11 cellular contexts compared by ENCODE assay signal in the genomic region with DNA sequence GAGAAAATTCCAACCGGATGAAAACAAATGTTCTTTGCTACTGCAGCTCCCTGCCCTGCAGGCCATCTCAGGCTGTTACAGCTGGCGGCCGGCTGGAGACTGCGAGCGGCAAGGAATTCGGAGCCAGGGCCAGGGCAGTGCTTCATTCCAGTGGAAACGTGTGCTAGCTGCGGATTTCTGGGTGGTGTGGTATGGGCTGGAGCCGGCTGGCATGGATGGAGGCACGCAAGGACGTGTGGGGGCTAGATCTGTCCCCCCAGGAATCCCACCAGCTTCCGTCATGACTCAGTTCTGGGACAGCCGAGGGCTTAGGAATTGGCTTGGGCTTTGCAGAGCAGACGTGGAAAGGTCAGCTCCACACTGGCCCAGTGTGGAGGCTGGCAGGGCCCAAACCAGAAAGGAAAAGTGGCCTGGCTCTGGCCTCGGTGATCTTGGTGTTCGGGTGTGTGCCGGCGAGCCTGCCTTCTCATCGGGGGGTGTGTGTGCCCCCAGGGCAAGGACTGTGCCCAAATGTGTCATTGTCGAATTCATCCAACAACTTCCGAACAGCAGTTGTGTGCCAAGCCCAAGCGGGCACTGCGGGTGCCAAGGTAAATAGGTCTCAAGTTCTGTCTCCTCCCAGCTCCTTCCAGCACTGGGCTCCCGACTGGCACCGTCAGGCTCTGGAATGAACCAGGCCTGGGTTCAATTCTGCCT.
DNase-seq lines count a peak whose midpoint lies in the region; ATAC-seq and TF ChIP-seq lines count a peak whose summit lies in the region.
"Had no signal": no experiment of that assay in that cellular context is flagged by ENCODE, and none has a peak within 500 bp of the region (broad histone marks: within the 10 kb centered on the region; RNA-seq: fewer than 3 reads in every experiment).

No MANE protein-coding gene starts in this region.

- no peak overlapping the region for H3K4me3 ChIP-seq in foreskin fibroblast (ENCODE audit: low read depth in 1 of 2, low read length in 2 of 2)
- no peak overlapping the region for H3K4me3 ChIP-seq in rectal smooth muscle tissue (ENCODE audit: low read length)
- H3K4me3 ChIP-seq: body of pancreas had no signal

- no peak overlapping the region for H3K27ac Mint-ChIP-seq in stimulated activated naive B cell treated with anti-CD40 and anti-IgM and Interleukin-4, amounts not matched to agents 10 μg/mL and 1 μg/mL and 100 μg/mL, for 72 hours

- H3K4me1 Mint-ChIP-seq in stimulated activated naive B cell treated with anti-CD40 and anti-IgM and Interleukin-4, amounts not matched to agents 10 μg/mL and 1 μg/mL and 100 μg/mL, for 72 hours: peaks cover 0 to 1% of the 10 kb centered on the region in 2 donors

- H3K27me3 ChIP-seq in rectal smooth muscle tissue (ENCODE audit: control insufficient read depth, insufficient read depth, low read length): no peaks in the 10 kb centered on the region
- H3K27me3 ChIP-seq: body of pancreas had no signal

- no peaks in the 10 kb centered on the region for H3K36me3 Mint-ChIP-seq in stimulated activated naive B cell treated with anti-CD40 and anti-IgM and Interleukin-4, amounts not matched to agents 10 μg/mL and 1 μg/mL and 100 μg/mL, for 72 hours

- DNase-seq in EL (peak; percentile 92), foreskin fibroblast (peak; percentile 73 to 89), NCI-H1930 (lab: John Stamatoyannopoulos, UW) (no peak), NCI-H774 (lab: John Stamatoyannopoulos, UW) (no peak)
- no peak for DNase-seq in stimulated activated naive B cell treated with anti-CD40 and anti-IgM and Interleukin-4, amounts not matched to agents 10 μg/mL and 1 μg/mL and 100 μg/mL, for 72 hours
- DNase-seq: body of pancreas, NCI-H1092 treated with DMSO at 0.1 percent for 48 hours had no signal

- peak; percentile 30 for TF ChIP-seq CTCF in foreskin fibroblast (IDR thresholded peaks at IDR 0.05; ENCODE audit: low read depth, low read length)

- ATAC-seq in SK-N-SH treated with all-trans-retinoic acid at 6 μM for 48 hours (peak; percentile 46), HG02870 (IDR thresholded peaks at IDR 0.05; ENCODE audit: unreplicated experiment) (no peak)
- ATAC-seq in stimulated activated naive B cell treated with anti-CD40 and anti-IgM and Interleukin-4, amounts not matched to agents 10 μg/mL and 1 μg/mL and 100 μg/mL, for 72 hours (replicated peaks): no peak
- ATAC-seq: body of pancreas had no signal

- peaks cover 46% of the 10 kb centered on the region for H3K4me1 ChIP-seq in rectal smooth muscle tissue (ENCODE audit: control insufficient read depth, insufficient read depth, low read length)
- H3K4me1 ChIP-seq: body of pancreas had no signal

- H3K27ac ChIP-seq in rectal smooth muscle tissue (ENCODE audit: low read depth, low read length): peak overlapping the region; percentile 82
- H3K27ac ChIP-seq: body of pancreas, VCaP had no signal

- H3K27me3 Mint-ChIP-seq in stimulated activated naive B cell treated with anti-CD40 and anti-IgM and Interleukin-4, amounts not matched to agents 10 μg/mL and 1 μg/mL and 100 μg/mL, for 72 hours: peaks cover 27 to 29% of the 10 kb centered on the region in 2 donors

- H3K4me3 Mint-ChIP-seq in stimulated activated naive B cell treated with anti-CD40 and anti-IgM and Interleukin-4, amounts not matched to agents 10 μg/mL and 1 μg/mL and 100 μg/mL, for 72 hours: no peak overlapping the region

- no peaks in the 10 kb centered on the region for H3K36me3 ChIP-seq in rectal smooth muscle tissue (ENCODE audit: control insufficient read depth, insufficient read depth, low read length)

- H3K9ac ChIP-seq in rectal smooth muscle tissue (ENCODE audit: low read length): no peak overlapping the region

- no peaks in the 10 kb centered on the region for H3K9me3 Mint-ChIP-seq in stimulated activated naive B cell treated with anti-CD40 and anti-IgM and Interleukin-4, amounts not matched to agents 10 μg/mL and 1 μg/mL and 100 μg/mL, for 72 hours

TF ChIP-seq in SK-N-SH treated with all-trans-retinoic acid at 6 μM for 48 hours, 23 proteins besides CTCF, POLR2A, EP300 and RAD21:
- no peak for TF ChIP-seq ISL1 (CRISPR knock-in tag; IDR thresholded peaks at IDR 0.05)
- TF ChIP-seq ZNF565 (CRISPR knock-in tag; conservative IDR thresholded peaks at IDR 0.05; ENCODE audit: low read depth): no peak
- no peak for TF ChIP-seq TCF4 (CRISPR knock-in tag; IDR thresholded peaks at IDR 0.05; ENCODE audit: borderline replicate concordance)
- no peak for TF ChIP-seq CSRNP3 (CRISPR knock-in tag; IDR thresholded peaks at IDR 0.05)
- TF ChIP-seq ZNF8 (CRISPR knock-in tag; IDR thresholded peaks at IDR 0.05): no peak
- no peak for TF ChIP-seq POU6F1 (CRISPR knock-in tag; IDR thresholded peaks at IDR 0.05; ENCODE audit: borderline replicate concordance, low read depth)
- no peak for TF ChIP-seq TOX (CRISPR knock-in tag; IDR thresholded peaks at IDR 0.05; ENCODE audit: borderline replicate concordance)

Comparison
In these comparisons a context has a peak if more than half of its experiments do, and no peak if none do; other contexts are left out.
1. DNase-seq: peak in EL (single experiment) and foreskin fibroblast (2 of 2); none in stimulated activated naive B cell treated with anti-CD40 and anti-IgM and Interleukin-4, amounts not matched to agents 10 μg/mL and 1 μg/mL and 100 μg/mL, for 72 hours (single experiment), NCI-H1930 (0 of 2) and NCI-H774 (single experiment).